1 cellular context compared by ENCODE assay signal in genomic region chr19:50667177-50667758, GRCh38.
TF ChIP-seq lines count a peak whose summit lies in the region.

No MANE protein-coding gene starts in this region.

TF ChIP-seq in WTC11, 78 proteins besides CTCF, POLR2A, EP300 and RAD21 (continued from another document):
- TF ChIP-seq ZNF423 (CRISPR knock-in tag; IDR thresholded peaks at IDR 0.05), result no peak
